ENCODE assay signal across 9 cellular contexts in the genomic region with DNA sequence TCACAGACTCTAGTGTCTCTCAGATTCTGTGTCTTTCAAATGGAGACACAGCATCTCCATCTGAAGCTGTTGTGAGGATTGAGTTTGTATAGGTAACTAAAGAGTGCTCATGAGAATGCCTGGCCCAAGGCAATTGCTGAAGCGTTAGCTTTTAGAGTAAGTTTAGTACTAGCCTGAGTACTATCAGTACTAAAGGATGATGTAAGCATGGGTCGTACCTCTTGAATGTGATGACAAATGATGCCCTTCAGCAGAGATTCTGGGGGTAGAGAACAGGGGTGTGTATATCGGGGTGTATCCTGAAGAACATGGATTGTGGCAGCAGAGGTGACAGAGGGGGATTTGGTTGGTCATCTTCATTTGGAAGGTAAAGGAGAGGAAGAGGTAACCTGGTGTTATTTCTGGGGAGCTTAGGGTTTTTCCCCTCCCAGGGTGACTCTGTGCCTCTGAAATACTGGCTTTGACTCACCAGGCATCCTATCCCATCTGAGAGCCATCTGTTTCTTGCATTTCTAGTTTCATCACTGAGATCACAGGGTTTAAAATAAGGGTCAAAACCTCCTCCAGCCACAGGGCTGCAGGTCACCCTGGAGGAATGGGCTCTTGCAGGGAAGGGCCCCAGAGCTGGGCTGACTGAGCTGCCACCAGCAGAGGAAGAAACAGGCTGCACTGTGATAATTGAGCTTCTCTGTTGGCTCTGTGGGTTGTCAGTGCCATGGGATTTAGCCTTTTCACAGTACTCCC.
A peak's percentile ranks its signal among the peaks of the same experiment; 100 is the strongest.
DNase-seq lines count a peak whose midpoint lies in the region; ATAC-seq and TF ChIP-seq lines count a peak whose summit lies in the region.
"Had no signal": no experiment of that assay in that cellular context is flagged by ENCODE, and none has a peak within 500 bp of the region (broad histone marks: within the 10 kb centered on the region; RNA-seq: fewer than 3 reads in every experiment).

No MANE protein-coding gene starts in this region.

- H3K27ac Mint-ChIP-seq in neural crest cell (ENCODE audit: unreplicated experiment) (peak overlapping the region; percentile 2), Caco-2 (ENCODE audit: unreplicated experiment) (no peak overlapping the region)
- H3K27ac Mint-ChIP-seq: activated CD4-positive, alpha-beta T cell treated with anti-CD3 and anti-CD28 coated beads, Interleukin-2, amount 10 ng/mL, durations not matched to agents 7 days and 5 days had no signal

- no peaks in the 10 kb centered on the region for H3K27me3 Mint-ChIP-seq in neural crest cell (ENCODE audit: low read depth)
- H3K27me3 Mint-ChIP-seq in Caco-2 (ENCODE audit: insufficient read depth, unreplicated experiment): peaks cover 29% of the 10 kb centered on the region
- H3K27me3 Mint-ChIP-seq: activated CD4-positive, alpha-beta T cell treated with anti-CD3 and anti-CD28 coated beads, Interleukin-2, amount 10 ng/mL, durations not matched to agents 7 days and 5 days had no signal

- no peaks in the 10 kb centered on the region for H3K36me3 ChIP-seq in Caco-2 (ENCODE audit: control insufficient read depth, insufficient read depth, low read length)

- intact Hi-C loops in Caco-2 (cut with micrococcal nuclease; ENCODE audit: unreplicated experiment): no loop called here

- no peaks in the 10 kb centered on the region for H3K9me3 ChIP-seq in Caco-2

- POLR2A ChIA-PET in Caco-2 (lab: Charles Lee): no interaction called here

- H3K36me3 Mint-ChIP-seq in neural crest cell (ENCODE audit: low read depth) (no peaks in the 10 kb centered on the region), Caco-2 (ENCODE audit: insufficient read depth, unreplicated experiment) (no peaks in the 10 kb centered on the region)

- H3K4me3 Mint-ChIP-seq in neural crest cell (no peak overlapping the region), Caco-2 (ENCODE audit: unreplicated experiment) (no peak overlapping the region)
- H3K4me3 Mint-ChIP-seq: activated CD4-positive, alpha-beta T cell treated with anti-CD3 and anti-CD28 coated beads, Interleukin-2, amount 10 ng/mL, durations not matched to agents 7 days and 5 days had no signal

- CTCF ChIA-PET in Caco-2 (lab: Charles Lee): interaction anchor here (0.6 kb wide), 1 partner anchor 133 kb away, joined by 3 read pairs; no protein-coding TSS in a partner anchor

- H3K4me1 Mint-ChIP-seq in neural crest cell (peaks cover 50% of the 10 kb centered on the region), Caco-2 (ENCODE audit: low read depth, unreplicated experiment) (no peaks in the 10 kb centered on the region)

- no peak for TF ChIP-seq CTCF in neural crest cell (conservative IDR thresholded peaks at IDR 0.05)
- TF ChIP-seq CTCF in Caco-2 (IDR thresholded peaks at IDR 0.05; ENCODE audit: insufficient read depth in 1 of 2, low read depth in 1 of 2, low read length in 1 of 2, severe bottlenecking in 1 of 2, unreplicated experiment in 1 of 2): no peak

- no peaks in the 10 kb centered on the region; the same call in 1 of the 2 replicates for H3K27me3 ChIP-seq in Caco-2 (replicated peaks; ENCODE audit: control insufficient read depth, insufficient read depth, low read length)

- DNase-seq in neural crest cell (ENCODE audit: low read depth, low spot score): no peak
- no peak for DNase-seq in Caco-2
- no peak for DNase-seq in DMS 273 treated with DMSO at 0.1 percent for 48 hours (lab: John Stamatoyannopoulos, UW)
- DNase-seq in NCI-H1694 treated with DMSO at 0.1 percent for 48 hours (lab: John Stamatoyannopoulos, UW): no peak
- DNase-seq in NCI-H1694 (lab: John Stamatoyannopoulos, UW): no peak
- DNase-seq: activated CD4-positive, alpha-beta T cell treated with anti-CD3 and anti-CD28 coated beads, Interleukin-2, amount 10 ng/mL, durations not matched to agents 7 days and 5 days had no signal

- BruUV-seq in Caco-2 (replicated peaks; lab: Mats Ljungman, UMichigan): no TSS peak

- H3K9me3 Mint-ChIP-seq in neural crest cell: no peaks in the 10 kb centered on the region
- no peaks in the 10 kb centered on the region for H3K9me3 Mint-ChIP-seq in Caco-2 (ENCODE audit: unreplicated experiment)
- H3K9me3 Mint-ChIP-seq: activated CD4-positive, alpha-beta T cell treated with anti-CD3 and anti-CD28 coated beads, Interleukin-2, amount 10 ng/mL, durations not matched to agents 7 days and 5 days had no signal

- H3K4me3 ChIP-seq in Caco-2 (ENCODE audit: low read depth, low read length): no peak overlapping the region

- ATAC-seq in GM18508 (IDR thresholded peaks at IDR 0.05; ENCODE audit: insufficient read depth, unreplicated experiment) (peak; percentile 86), GM21619 (IDR thresholded peaks at IDR 0.05; ENCODE audit: unreplicated experiment) (peak; percentile 87), HG03460 (IDR thresholded peaks at IDR 0.05; ENCODE audit: unreplicated experiment) (peak; percentile 76)

- H3K4me1 ChIP-seq in Caco-2: no peaks in the 10 kb centered on the region
